Comparison of ENCODE assay signal across 18 cellular contexts in the genomic region with DNA sequence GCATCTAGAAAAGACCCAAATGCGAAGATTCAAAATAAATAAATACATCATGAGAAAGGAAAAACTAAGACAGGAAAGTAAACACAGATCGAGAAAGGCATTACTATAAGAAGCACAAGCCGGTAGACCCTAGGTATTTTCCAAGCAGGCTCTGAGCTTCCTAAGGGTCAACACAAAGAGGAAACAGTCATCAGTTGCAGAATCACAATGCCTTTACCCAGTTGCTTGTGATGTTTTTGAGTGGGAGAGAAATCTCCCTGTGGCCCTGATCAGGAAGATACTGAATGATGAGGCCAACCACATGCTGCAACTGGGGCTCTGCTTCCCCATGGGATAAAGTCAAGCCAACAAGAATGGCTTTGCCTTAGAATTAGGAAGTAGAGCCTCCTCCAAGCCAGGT.
DNase-seq lines count a peak whose midpoint lies in the region; ATAC-seq, FAIRE-seq and TF ChIP-seq lines count a peak whose summit lies in the region.
"Had no signal": no experiment of that assay in that cellular context is flagged by ENCODE, and none has a peak within 500 bp of the region (broad histone marks: within the 10 kb centered on the region; RNA-seq: fewer than 3 reads in every experiment).

No MANE protein-coding gene starts in this region.

- H3K4me2 ChIP-seq in K562 (ENCODE audit: insufficient read depth, low read length) = no peak overlapping the region

- no peak for ATAC-seq in K562
- no peak for ATAC-seq in HG02610 (IDR thresholded peaks at IDR 0.05; ENCODE audit: unreplicated experiment)
- ATAC-seq: esophagus mucosa, PC-3 had no signal

- POLR2A ChIA-PET in K562 (lab: Yijun Ruan, JAX) = interaction anchor here (0.6 to 1.2 kb wide), 2 partner anchors 87 to 177 kb away, joined by 3 read pairs; no protein-coding TSS in a partner anchor

- H3K27me3 Mint-ChIP-seq in HFFc6 (ENCODE audit: insufficient read depth) = peaks cover 14% of the 10 kb centered on the region
- H3K27me3 Mint-ChIP-seq in progenitor cell of endocrine pancreas = no peaks in the 10 kb centered on the region

- TF ChIP-seq EP300 in K562 (IDR thresholded peaks at IDR 0.05; ENCODE audit: low read length) = no peak

- H3K4me3 Mint-ChIP-seq in HFFc6 (no peak overlapping the region), progenitor cell of endocrine pancreas (ENCODE audit: low read depth) (no peak overlapping the region)

- H3K27ac Mint-ChIP-seq in HFFc6 = peak overlapping the region; percentile 45
- H3K27ac Mint-ChIP-seq in progenitor cell of endocrine pancreas = peak overlapping the region; percentile 29

- H3K9me1 ChIP-seq in K562 (ENCODE audit: control insufficient read depth, insufficient read depth, low read length) = no peaks in the 10 kb centered on the region

- TF ChIP-seq RAD21 in K562 (CRISPR knock-in tag; conservative IDR thresholded peaks at IDR 0.05 in 1 of 2, IDR thresholded peaks at IDR 0.05 in 1 of 2) = no peak

- DNase-seq in NCI-H2029 (lab: John Stamatoyannopoulos, UW) (peak; percentile 43), NCI-H2029 treated with DMSO at 0.1 percent for 48 hours (lab: John Stamatoyannopoulos, UW) (no peak), HFFc6 (no peak), K562 (ENCODE audit: extremely low read depth in 1 of 4, low spot score in 3 of 4) (no peak), progenitor cell of endocrine pancreas (ENCODE audit: low spot score, unreplicated experiment) (no peak), A172 (ENCODE audit: low spot score) (no peak), HAP-1 (ENCODE audit: low spot score in 2 of 2) (no peak)
- DNase-seq: cortex of kidney; heart left ventricle; islet precursor cell; PC-3; stimulated activated naive CD4-positive, alpha-beta T cell treated with Interleukin-2 at 50 U/mL for 16 hours had no signal

- TF ChIP-seq POLR2A in K562 (conservative IDR thresholded peaks at IDR 0.05) = no peak

- H3K27me3 ChIP-seq in K562 (ENCODE audit: control insufficient read depth in 2 of 2, insufficient read depth in 2 of 2, low read length in 2 of 2) (no peaks in the 10 kb centered on the region), HAP-1 (ENCODE audit: low read depth) (no peaks in the 10 kb centered on the region)
- H3K27me3 ChIP-seq: heart left ventricle had no signal

- no peaks in the 10 kb centered on the region for H3K79me2 ChIP-seq in K562 (ENCODE audit: control insufficient read depth, insufficient read depth, low read length)

- no peak overlapping the region for H3K4me3 ChIP-seq in K562
- H3K4me3 ChIP-seq in HAP-1 = no peak overlapping the region
- H3K4me3 ChIP-seq: heart left ventricle, SK-N-MC, skin epidermis had no signal

- in situ Hi-C loops in K562 (cut with MboI) = no loop called here
- in situ Hi-C loops in HAP-1 (cut with MboI; ENCODE audit: low sequenced_read_pairs) = no loop called here

- H3K9ac ChIP-seq in K562 (ENCODE audit: insufficient read depth in 1 of 2, low read depth in 2 of 2, low read length in 2 of 2) = no peak overlapping the region

- CTCF ChIA-PET in K562 (lab: Yijun Ruan, JAX; ENCODE audit: low intra/inter-chr PET ratio) = no interaction called here

- H3K9me3 ChIP-seq in K562 (replicated peaks; ENCODE audit: control insufficient read depth, insufficient read depth, low read depth, low read length) (no peaks in the 10 kb centered on the region), HAP-1 (no peaks in the 10 kb centered on the region)
- H3K9me3 ChIP-seq: heart left ventricle had no signal

- H3K36me3 ChIP-seq in K562 (ENCODE audit: control insufficient read depth, insufficient read depth, low read length) (peaks cover 27% of the 10 kb centered on the region), HAP-1 (replicated peaks) (no peaks in the 10 kb centered on the region)

- H3K9me3 Mint-ChIP-seq in HFFc6 = no peaks in the 10 kb centered on the region
- no peaks in the 10 kb centered on the region for H3K9me3 Mint-ChIP-seq in progenitor cell of endocrine pancreas (ENCODE audit: low read depth)

- peak; percentile 37 for FAIRE-seq in K562 (lab: Jason Lieb, UNC)
- FAIRE-seq: GM12892 had no signal

- H3K4me1 Mint-ChIP-seq in HFFc6 (ENCODE audit: low read depth) (peaks cover 46% of the 10 kb centered on the region), progenitor cell of endocrine pancreas (ENCODE audit: low read depth) (peaks cover 25% of the 10 kb centered on the region)

- TF ChIP-seq CTCF in HFFc6 (IDR thresholded peaks at IDR 0.05) (no peak), K562 (IDR thresholded peaks at IDR 0.05 in 2 of 3, conservative IDR thresholded peaks at IDR 0.05 in 1 of 3; ENCODE audit: insufficient read depth in 2 of 3, low read depth in 1 of 3, low read length in 3 of 3) (no peak), progenitor cell of endocrine pancreas (IDR thresholded peaks at IDR 0.05; ENCODE audit: unreplicated experiment) (no peak)

- intact Hi-C loops in K562 (cut with micrococcal nuclease) = no loop called here

- H4K20me1 ChIP-seq in K562 (replicated peaks; ENCODE audit: control insufficient read depth, insufficient read depth, low read length) = no peaks in the 10 kb centered on the region

- H3K27ac ChIP-seq in K562 (ENCODE audit: extremely low read depth, low read depth, low read length) = no peak overlapping the region
- H3K27ac ChIP-seq: 22Rv1, SK-N-MC had no signal

- peaks cover 12 to 17% of the 10 kb centered on the region in 2 experiments; a peak in 4 of 5 replicates for H3K4me1 ChIP-seq in K562 (replicated peaks in 1 of 2; ENCODE audit: control insufficient read depth in 2 of 2, insufficient read depth in 2 of 2, low read length in 2 of 2)
- H3K4me1 ChIP-seq in HAP-1 = no peaks in the 10 kb centered on the region

- BruUV-seq in K562 (replicated peaks; lab: Mats Ljungman, UMichigan) = no TSS peak

- 87% methylated on average over 3 of the region's 3 CpGs for WGBS in K562 (ENCODE audit: insufficient coverage, low coverage, missing lambda C conversion rate)

- no peak overlapping the region for H2AFZ ChIP-seq in K562 (ENCODE audit: low read depth, low read length)

- H3K36me3 Mint-ChIP-seq in HFFc6 (ENCODE audit: low read depth) = peaks cover 65% of the 10 kb centered on the region
- H3K36me3 Mint-ChIP-seq in progenitor cell of endocrine pancreas (ENCODE audit: insufficient read depth) = no peaks in the 10 kb centered on the region

TF ChIP-seq in K562, 482 proteins besides CTCF, POLR2A, EP300 and RAD21 (continues in another document):
- no peak for TF ChIP-seq ZFP30 (CRISPR knock-in tag; IDR thresholded peaks at IDR 0.05; ENCODE audit: borderline replicate concordance)
- TF ChIP-seq, protein P1, sequence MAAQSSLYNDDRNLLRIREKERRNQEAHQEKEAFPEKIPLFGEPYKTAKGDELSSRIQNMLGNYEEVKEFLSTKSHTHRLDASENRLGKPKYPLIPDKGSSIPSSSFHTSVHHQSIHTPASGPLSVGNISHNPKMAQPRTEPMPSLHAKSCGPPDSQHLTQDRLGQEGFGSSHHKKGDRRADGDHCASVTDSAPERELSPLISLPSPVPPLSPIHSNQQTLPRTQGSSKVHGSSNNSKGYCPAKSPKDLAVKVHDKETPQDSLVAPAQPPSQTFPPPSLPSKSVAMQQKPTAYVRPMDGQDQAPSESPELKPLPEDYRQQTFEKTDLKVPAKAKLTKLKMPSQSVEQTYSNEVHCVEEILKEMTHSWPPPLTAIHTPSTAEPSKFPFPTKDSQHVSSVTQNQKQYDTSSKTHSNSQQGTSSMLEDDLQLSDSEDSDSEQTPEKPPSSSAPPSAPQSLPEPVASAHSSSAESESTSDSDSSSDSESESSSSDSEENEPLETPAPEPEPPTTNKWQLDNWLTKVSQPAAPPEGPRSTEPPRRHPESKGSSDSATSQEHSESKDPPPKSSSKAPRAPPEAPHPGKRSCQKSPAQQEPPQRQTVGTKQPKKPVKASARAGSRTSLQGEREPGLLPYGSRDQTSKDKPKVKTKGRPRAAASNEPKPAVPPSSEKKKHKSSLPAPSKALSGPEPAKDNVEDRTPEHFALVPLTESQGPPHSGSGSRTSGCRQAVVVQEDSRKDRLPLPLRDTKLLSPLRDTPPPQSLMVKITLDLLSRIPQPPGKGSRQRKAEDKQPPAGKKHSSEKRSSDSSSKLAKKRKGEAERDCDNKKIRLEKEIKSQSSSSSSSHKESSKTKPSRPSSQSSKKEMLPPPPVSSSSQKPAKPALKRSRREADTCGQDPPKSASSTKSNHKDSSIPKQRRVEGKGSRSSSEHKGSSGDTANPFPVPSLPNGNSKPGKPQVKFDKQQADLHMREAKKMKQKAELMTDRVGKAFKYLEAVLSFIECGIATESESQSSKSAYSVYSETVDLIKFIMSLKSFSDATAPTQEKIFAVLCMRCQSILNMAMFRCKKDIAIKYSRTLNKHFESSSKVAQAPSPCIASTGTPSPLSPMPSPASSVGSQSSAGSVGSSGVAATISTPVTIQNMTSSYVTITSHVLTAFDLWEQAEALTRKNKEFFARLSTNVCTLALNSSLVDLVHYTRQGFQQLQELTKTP (IDR thresholded peaks at IDR 0.05; ENCODE audit: low read depth in 1 of 2, partially characterized antibody in 2 of 2) = no peak
- TF ChIP-seq, protein P2, sequence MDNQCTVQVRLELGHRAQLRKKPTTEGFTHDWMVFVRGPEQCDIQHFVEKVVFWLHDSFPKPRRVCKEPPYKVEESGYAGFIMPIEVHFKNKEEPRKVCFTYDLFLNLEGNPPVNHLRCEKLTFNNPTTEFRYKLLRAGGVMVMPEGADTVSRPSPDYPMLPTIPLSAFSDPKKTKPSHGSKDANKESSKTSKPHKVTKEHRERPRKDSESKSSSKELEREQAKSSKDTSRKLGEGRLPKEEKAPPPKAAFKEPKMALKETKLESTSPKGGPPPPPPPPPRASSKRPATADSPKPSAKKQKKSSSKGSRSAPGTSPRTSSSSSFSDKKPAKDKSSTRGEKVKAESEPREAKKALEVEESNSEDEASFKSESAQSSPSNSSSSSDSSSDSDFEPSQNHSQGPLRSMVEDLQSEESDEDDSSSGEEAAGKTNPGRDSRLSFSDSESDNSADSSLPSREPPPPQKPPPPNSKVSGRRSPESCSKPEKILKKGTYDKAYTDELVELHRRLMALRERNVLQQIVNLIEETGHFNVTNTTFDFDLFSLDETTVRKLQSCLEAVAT (IDR thresholded peaks at IDR 0.05) = no peak
- no peak for TF ChIP-seq KDM2B (CRISPR knock-in tag; IDR thresholded peaks at IDR 0.05)
- TF ChIP-seq PYGO2 (tag; IDR thresholded peaks at IDR 0.05) = no peak
